In genomic region chr11:119093951-119094815, GRCh38 we compare ENCODE assay signal across 8 cellular contexts. TPM values are rescaled to one million over a fixed set of nuclear protein-coding genes. Genes with fewer than 3 reads are reported as not detected.
DNase-seq lines count a peak whose midpoint lies in the region; ATAC-seq and TF ChIP-seq lines count a peak whose summit lies in the region.

No MANE protein-coding gene starts in this region.

- H4K20me1 ChIP-seq in GM23338 (replicated peaks; ENCODE audit: insufficient read depth), result peaks cover 29% of the 10 kb centered on the region; the same call in 1 of the 2 replicates
- H4K20me1 ChIP-seq in OCI-LY7 (ENCODE audit: insufficient read depth, low read length), result peaks cover 23% of the 10 kb centered on the region

- peak overlapping the region; percentile 96 for H3K4me3 ChIP-seq in GM23338
- H3K4me3 ChIP-seq in OCI-LY7 (ENCODE audit: low read depth, low read length, poor library complexity, severe bottlenecking), result peak overlapping the region; percentile 81
- peak overlapping the region; percentile 98 for H3K4me3 ChIP-seq in left ventricle myocardium inferior

- H3K4me1 ChIP-seq in GM23338 (ENCODE audit: insufficient read depth) (peaks cover 14% of the 10 kb centered on the region; the same call in 1 of the 2 replicates), OCI-LY7 (ENCODE audit: insufficient read depth, low read length, poor library complexity, severe bottlenecking) (peaks cover 71% of the 10 kb centered on the region), left ventricle myocardium inferior (peaks cover 36% of the 10 kb centered on the region)

- POLR2A ChIA-PET in OCI-LY7 (lab: Charles Lee), result interaction anchor here (0.6 to 5.4 kb wide), 6 partner anchors 9 to 102 kb away, joined by 4 to 41 read pairs (median 6); partner anchors contain the start of genes C2CD2L and HMBS

- H2AFZ ChIP-seq in GM23338 (no peak overlapping the region), OCI-LY7 (ENCODE audit: low read length) (no peak overlapping the region)

- H3K27me3 ChIP-seq in GM23338 (ENCODE audit: insufficient read depth), result no peaks in the 10 kb centered on the region
- no peaks in the 10 kb centered on the region for H3K27me3 ChIP-seq in left ventricle myocardium inferior (ENCODE audit: low read depth)

- H3K27ac ChIP-seq in GM23338 (ENCODE audit: low read depth) (peak overlapping the region; percentile 85), OCI-LY7 (ENCODE audit: low read depth, low read length, poor library complexity, severe bottlenecking) (peak overlapping the region; percentile 79), left ventricle myocardium inferior (replicated peaks) (peak overlapping the region; percentile 95)

- ATAC-seq in GM23338 (peak; percentile 5), sciatic nerve (peak; percentile 0)
- ATAC-seq in activated naive CD4-positive, alpha-beta T cell treated with anti-CD3 and anti-CD28 coated beads, Interleukin-2, amount 50 U/mL, for 72 hours, result peak; percentile 0 to 18

- CTCF ChIA-PET in Calu3 (lab: Charles Lee) (interaction anchor here (1.0 kb wide), 2 partner anchors 9 to 102 kb away, joined by 3 to 5 read pairs; partner anchors contain the start of gene HMBS), OCI-LY7 (lab: Charles Lee; ENCODE audit: unreplicated experiment) (interaction anchor here (0.6 kb wide), 1 partner anchor 9 kb away, joined by 3 read pairs; the partner anchor contains the start of gene HMBS)

- H3K27ac Mint-ChIP-seq in Calu3 (ENCODE audit: unreplicated experiment) (peak overlapping the region; percentile 93), GM23338 (peak overlapping the region; percentile 98)
- peak overlapping the region; percentile 97 for H3K27ac Mint-ChIP-seq in activated naive CD4-positive, alpha-beta T cell treated with anti-CD3 and anti-CD28 coated beads, Interleukin-2, amount 50 U/mL, for 72 hours

- H3K9me2 ChIP-seq in GM23338 (ENCODE audit: insufficient read depth) (no peaks in the 10 kb centered on the region), OCI-LY7 (ENCODE audit: insufficient read depth, low read length) (no peaks in the 10 kb centered on the region)

- H3K9me3 ChIP-seq in OCI-LY7 (ENCODE audit: low read length), result no peaks in the 10 kb centered on the region
- H3K9me3 ChIP-seq in left ventricle myocardium inferior (replicated peaks), result no peaks in the 10 kb centered on the region

- BruUV-seq in Calu3 (replicated peaks; lab: Mats Ljungman, UMichigan) (no TSS peak), OCI-LY7 (replicated peaks; lab: Mats Ljungman, UMichigan) (no TSS peak)

- peak; percentile 20 for DNase-seq in Calu3
- DNase-seq in GM23338 (ENCODE audit: low spot score), result peak; percentile 48
- peak; percentile 58 for DNase-seq in OCI-LY7 (ENCODE audit: low spot score)
- DNase-seq in activated naive CD4-positive, alpha-beta T cell treated with anti-CD3 and anti-CD28 coated beads, Interleukin-2, amount 50 U/mL, for 72 hours (ENCODE audit: low spot score in 2 of 2), result peak; percentile 48 to 76
- DNase-seq in left ventricle myocardium inferior, result no peak
- no peak for DNase-seq in sciatic nerve (ENCODE audit: low spot score)
- DNase-seq in NCI-H1048 (lab: John Stamatoyannopoulos, UW), result no peak
- no peak for DNase-seq in putamen (ENCODE audit: low spot score)

- H3K36me3 ChIP-seq in GM23338 (ENCODE audit: insufficient read depth) (peaks cover 19% of the 10 kb centered on the region), OCI-LY7 (ENCODE audit: insufficient read depth, low read length) (peaks cover 77% of the 10 kb centered on the region), left ventricle myocardium inferior (peaks cover 46% of the 10 kb centered on the region)

- intact Hi-C loops in Calu3 (cut with micrococcal nuclease; ENCODE audit: unreplicated experiment) (no loop called here), OCI-LY7 (cut with micrococcal nuclease; ENCODE audit: unreplicated experiment) (loop anchor here (2.0 kb wide), 3 partner anchors 75 to 165 kb away; partner anchors contain the start of genes RPS25 and TRAPPC4), left ventricle myocardium inferior (cut with micrococcal nuclease) (no loop called here), sciatic nerve (cut with DNase I) (no loop called here)

- H3K9me3 Mint-ChIP-seq in Calu3 (ENCODE audit: low read depth, unreplicated experiment) (no peaks in the 10 kb centered on the region), GM23338 (no peaks in the 10 kb centered on the region; the same call in 2 of the 3 replicates)
- no peaks in the 10 kb centered on the region for H3K9me3 Mint-ChIP-seq in activated naive CD4-positive, alpha-beta T cell treated with anti-CD3 and anti-CD28 coated beads, Interleukin-2, amount 50 U/mL, for 72 hours

- peaks cover 34% of the 10 kb centered on the region for H3K79me2 ChIP-seq in GM23338 (replicated peaks; ENCODE audit: insufficient read depth)
- H3K79me2 ChIP-seq in OCI-LY7 (ENCODE audit: insufficient read depth, low read depth, low read length), result peaks cover 38% of the 10 kb centered on the region

- H3K36me3 Mint-ChIP-seq in Calu3 (ENCODE audit: insufficient read depth, unreplicated experiment), result peaks cover 49% of the 10 kb centered on the region
- H3K36me3 Mint-ChIP-seq in GM23338 (ENCODE audit: low read depth), result peaks cover 79% of the 10 kb centered on the region
- H3K36me3 Mint-ChIP-seq in activated naive CD4-positive, alpha-beta T cell treated with anti-CD3 and anti-CD28 coated beads, Interleukin-2, amount 50 U/mL, for 72 hours, result peaks cover 33 to 42% of the 10 kb centered on the region in 2 donors

- H3F3A ChIP-seq in GM23338 (replicated peaks; ENCODE audit: low read depth), result peaks cover 40% of the 10 kb centered on the region

- TF ChIP-seq CTCF in Calu3 (IDR thresholded peaks at IDR 0.05; ENCODE audit: unreplicated experiment) (no peak), GM23338 (conservative IDR thresholded peaks at IDR 0.05; ENCODE audit: low read depth in 2 of 2) (no peak), OCI-LY7 (conservative IDR thresholded peaks at IDR 0.05; ENCODE audit: low read length) (no peak), left ventricle myocardium inferior (IDR thresholded peaks at IDR 0.05; ENCODE audit: borderline replicate concordance) (no peak)

- H3K4me1 Mint-ChIP-seq in Calu3 (ENCODE audit: low read depth, unreplicated experiment), result no peaks in the 10 kb centered on the region
- peaks cover 10% of the 10 kb centered on the region for H3K4me1 Mint-ChIP-seq in GM23338

- H3K4me2 ChIP-seq in GM23338 (peak overlapping the region; percentile 100), OCI-LY7 (ENCODE audit: low read length) (peak overlapping the region; percentile 79)

- no peaks in the 10 kb centered on the region for H3K27me3 Mint-ChIP-seq in Calu3 (ENCODE audit: unreplicated experiment)
- peaks cover 27% of the 10 kb centered on the region for H3K27me3 Mint-ChIP-seq in GM23338 (ENCODE audit: insufficient read depth, low read depth, poor library complexity)

- H3K4me3 Mint-ChIP-seq in Calu3 (ENCODE audit: low read depth, unreplicated experiment) (peak overlapping the region; percentile 91), GM23338 (peak overlapping the region; percentile 96)

TF ChIP-seq in GM23338, 12 proteins besides CTCF, POLR2A, EP300 and RAD21:
- TF ChIP-seq CREB1 (CRISPR knock-in tag; IDR thresholded peaks at IDR 0.05; ENCODE audit: low read depth), result no peak
- peak; percentile 26; the same call in 1 of the 2 replicates for TF ChIP-seq POLR2AphosphoS5 (IDR thresholded peaks at IDR 0.05; ENCODE audit: low read depth)

RNA-seq across cellular contexts. Expression of gene DPAGT1, which starts 7.5 kb away (rescaled TPM):
- total RNA-seq in Calu3 (2022), result 46.7 and 47.6 TPM in 2 replicates
- total RNA-seq in GM23338 (2014; rRNA removed; shearing (Covaris generic)), result 36.4 and 37.2 TPM in 2 replicates
- polyA plus RNA-seq in GM23338 (2016; fragmentation: Nextera tagmentation; extraction: Ambion mirVana), result 48.3 and 52.6 TPM in 2 replicates
- total RNA-seq in OCI-LY7 (2014; rRNA removed; shearing (Covaris generic)), result 31.7 and 35.8 TPM in 2 replicates
- 72.4 and 83.4 TPM in 2 replicates for total RNA-seq in OCI-LY7 (2022)
- 10 to 100 TPM; 74.7 to 79.9 TPM for total RNA-seq in activated naive CD4-positive, alpha-beta T cell treated with anti-CD3 and anti-CD28 coated beads, Interleukin-2, amount 50 U/mL, for 72 hours
- 15.4 TPM for total RNA-seq in left ventricle myocardium inferior
- 28.9 TPM for total RNA-seq in sciatic nerve

RNA-seq across cellular contexts. Expression of gene HMBS, which starts 9.5 kb away (rescaled TPM):
- total RNA-seq in Calu3 (2022) (35.2 and 39.6 TPM in 2 replicates), OCI-LY7 (2022) (49.6 and 50.0 TPM in 2 replicates), left ventricle myocardium inferior (25.2 TPM), sciatic nerve (10.7 TPM)
- total RNA-seq in GM23338 (2014; rRNA removed; shearing (Covaris generic)), result 91.7 and 107 TPM in 2 replicates
- 101 and 105 TPM in 2 replicates for polyA plus RNA-seq in GM23338 (2016; fragmentation: Nextera tagmentation; extraction: Ambion mirVana)
- 12.1 and 12.2 TPM in 2 replicates for total RNA-seq in OCI-LY7 (2014; rRNA removed; shearing (Covaris generic))
- total RNA-seq in activated naive CD4-positive, alpha-beta T cell treated with anti-CD3 and anti-CD28 coated beads, Interleukin-2, amount 50 U/mL, for 72 hours, result 10 to 100 TPM; 20.0 to 35.7 TPM

RNA-seq across cellular contexts. Expression of gene C2CD2L, which starts 13.0 kb away (rescaled TPM):
- total RNA-seq in Calu3 (2022), result 7.8 and 9.5 TPM in 2 replicates
- 2.3 and 4.4 TPM in 2 replicates for total RNA-seq in GM23338 (2014; rRNA removed; shearing (Covaris generic))
- polyA plus RNA-seq in GM23338 (2016; fragmentation: Nextera tagmentation; extraction: Ambion mirVana), result 1.4 TPM in 2 replicates
- total RNA-seq in OCI-LY7 (2014; rRNA removed; shearing (Covaris generic)), result 6.5 and 10.6 TPM in 2 replicates
- 19.0 and 19.9 TPM in 2 replicates for total RNA-seq in OCI-LY7 (2022)
- 10 to 100 TPM; 19.1 to 43.2 TPM for total RNA-seq in activated naive CD4-positive, alpha-beta T cell treated with anti-CD3 and anti-CD28 coated beads, Interleukin-2, amount 50 U/mL, for 72 hours
- total RNA-seq in left ventricle myocardium inferior, result 10.8 TPM
- total RNA-seq in sciatic nerve, result 12.1 TPM

RNA-seq across cellular contexts. Expression of gene VPS11, which starts 26.6 kb away (rescaled TPM):
- total RNA-seq in Calu3 (2022) (15.1 and 15.8 TPM in 2 replicates), OCI-LY7 (2022) (23.3 and 25.7 TPM in 2 replicates), left ventricle myocardium inferior (22.0 TPM), sciatic nerve (37.2 TPM)
- 13.4 and 14.6 TPM in 2 replicates for total RNA-seq in GM23338 (2014; rRNA removed; shearing (Covaris generic))
- 11.5 and 15.5 TPM in 2 replicates for polyA plus RNA-seq in GM23338 (2016; fragmentation: Nextera tagmentation; extraction: Ambion mirVana)
- 32.2 and 46.1 TPM in 2 replicates for total RNA-seq in OCI-LY7 (2014; rRNA removed; shearing (Covaris generic))
- 10 to 100 TPM; 26.6 to 42.2 TPM for total RNA-seq in activated naive CD4-positive, alpha-beta T cell treated with anti-CD3 and anti-CD28 coated beads, Interleukin-2, amount 50 U/mL, for 72 hours

RNA-seq across cellular contexts. Expression of gene HINFP, which starts 27.2 kb away (rescaled TPM):
- 21.8 and 22.6 TPM in 2 replicates for total RNA-seq in Calu3 (2022)
- 29.2 and 29.6 TPM in 2 replicates for total RNA-seq in GM23338 (2014; rRNA removed; shearing (Covaris generic))
- polyA plus RNA-seq in GM23338 (2016; fragmentation: Nextera tagmentation; extraction: Ambion mirVana), result 12.6 and 12.8 TPM in 2 replicates
- total RNA-seq in OCI-LY7 (2014; rRNA removed; shearing (Covaris generic)), result 18.2 and 27.7 TPM in 2 replicates
- total RNA-seq in OCI-LY7 (2022), result 29.6 and 30.8 TPM in 2 replicates
- total RNA-seq in activated naive CD4-positive, alpha-beta T cell treated with anti-CD3 and anti-CD28 coated beads, Interleukin-2, amount 50 U/mL, for 72 hours, result 10 to 100 TPM; 38.0 to 53.3 TPM
- 13.9 TPM for total RNA-seq in left ventricle myocardium inferior
- 30.4 TPM for total RNA-seq in sciatic nerve

Comparison
In these comparisons a context has a peak if more than half of its experiments do, and no peak if none do; other contexts are left out.
1. DNase-seq: peak in Calu3 (single experiment), GM23338 (single experiment), OCI-LY7 (single experiment) and activated naive CD4-positive, alpha-beta T cell treated with anti-CD3 and anti-CD28 coated beads, Interleukin-2, amount 50 U/mL, for 72 hours (2 of 2); none in left ventricle myocardium inferior (single experiment), sciatic nerve (single experiment), NCI-H1048 (single experiment) and putamen (single experiment).
2. Peak in every context shown above with its lines, with median percentiles within 50 percentile points of each other: H3K27ac Mint-ChIP-seq, ATAC-seq, H3K27ac ChIP-seq and H3K4me3 ChIP-seq.